Comparison of ENCODE assay signal across 13 cellular contexts in the genomic region with DNA sequence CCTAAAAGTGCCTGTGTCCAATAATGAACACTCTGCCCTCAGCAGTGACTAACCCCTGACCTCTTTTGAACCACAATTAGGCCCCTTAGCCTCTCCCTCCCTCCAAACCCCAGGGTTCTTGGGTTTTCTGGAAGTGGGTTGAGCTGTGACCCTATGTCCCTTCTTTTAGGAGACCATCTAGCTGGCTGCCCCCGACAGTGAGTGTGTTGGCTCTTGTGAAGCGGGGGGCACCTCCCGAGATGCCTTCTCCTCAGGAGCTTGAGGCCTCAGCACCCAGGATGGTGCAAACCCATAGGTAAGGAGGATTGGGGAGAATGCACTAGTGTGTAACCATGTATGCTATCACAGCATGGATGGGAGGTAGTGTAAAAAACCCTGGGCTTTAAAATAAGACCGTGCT. TPM values are rescaled to one million over a fixed set of nuclear protein-coding genes. Genes with fewer than 3 reads are reported as not detected.
"Had no signal": no experiment of that assay in that cellular context is flagged by ENCODE, and none has a peak within 500 bp of the region (broad histone marks: within the 10 kb centered on the region; RNA-seq: fewer than 3 reads in every experiment).

No MANE protein-coding gene starts in this region.

- ATAC-seq: T-cell had no signal

- H3K4me3 ChIP-seq: right atrium auricular region, SK-N-MC, skin epidermis, tibial artery had no signal

- H3K27me3 ChIP-seq: neutrophil, right atrium auricular region, tibial artery had no signal

- DNase-seq: activated T-cell treated with anti-CD3 and anti-CD28 coated beads, Interleukin-2, amount 50 U/mL, for 48 hours; central memory CD4-positive, alpha-beta T cell; effector memory CD4-positive, alpha-beta T cell; stimulated activated CD4-positive, alpha-beta T cell treated with anti-CD3 and anti-CD28 coated beads, Interleukin-4, amount 100 ng/mL, for 4 hours had no signal

- H3K27ac ChIP-seq: neutrophil, right atrium auricular region, skin epidermis had no signal

- H3K9me3 Mint-ChIP-seq: T-cell had no signal

- H3K27me3 Mint-ChIP-seq: T-cell had no signal

- FAIRE-seq: keratinocyte had no signal

- H3K9me3 ChIP-seq: neutrophil, right atrium auricular region, tibial artery had no signal

- H3K4me3 Mint-ChIP-seq: T-cell had no signal

RNA-seq across cellular contexts. Expression of a gene that starts 26.7 kb away (rescaled TPM):
- total RNA-seq: myocyte, posterior vena cava, right atrium auricular region had no signal
